In the genomic region with DNA sequence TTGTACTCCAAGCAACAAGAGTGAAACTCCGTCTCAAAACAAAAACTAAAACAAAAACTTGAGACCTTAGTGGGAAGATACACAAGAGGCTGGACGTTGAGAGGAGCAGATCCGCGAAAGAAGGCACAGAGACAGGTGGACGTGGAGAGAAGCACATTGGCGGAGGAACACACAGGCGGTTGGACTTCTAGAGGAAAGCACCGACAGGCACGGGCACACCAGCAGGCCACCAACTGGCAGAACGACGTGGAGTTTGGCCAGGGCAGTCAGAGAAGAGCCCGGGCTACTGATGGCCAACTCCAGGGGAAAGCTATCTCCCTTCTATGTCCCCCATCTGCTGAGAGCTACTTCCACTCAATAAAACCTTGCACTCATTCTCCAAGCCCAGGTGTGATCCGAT, we compare ENCODE assay signal across 25 cellular contexts.
"Had no signal": no experiment of that assay in that cellular context is flagged by ENCODE, and none has a peak within 500 bp of the region (broad histone marks: within the 10 kb centered on the region; RNA-seq: fewer than 3 reads in every experiment).

No MANE protein-coding gene starts in this region.

- H3K4me1 ChIP-seq: stomach, suprapubic skin, testis, thyroid gland, tibial artery, tibial nerve, transverse colon, upper lobe of left lung, upper lobe of right lung, uterus, vagina had no signal

- H3K27me3 ChIP-seq: stomach, suprapubic skin, testis, thyroid gland, tibial artery, tibial nerve, transverse colon, upper lobe of left lung, upper lobe of right lung, uterus, vagina had no signal

- H3K36me3 ChIP-seq: stomach, suprapubic skin, thoracic aorta, thyroid gland, tibial artery, tibial nerve, transverse colon, upper lobe of left lung, upper lobe of right lung, uterus, vagina had no signal

- FAIRE-seq: urothelium cell line had no signal

- H3K27ac ChIP-seq: stomach, suprapubic skin, testis, thoracic aorta, thyroid gland, tibial artery, tibial nerve, transverse colon, upper lobe of left lung, upper lobe of right lung, uterus, vagina had no signal

- H3K9me3 ChIP-seq: suprapubic skin, testis, thyroid gland, tibial artery, tibial nerve, upper lobe of left lung, uterus, vagina had no signal

- H3K4me3 ChIP-seq: stomach, suprapubic skin, testis, thoracic aorta, thyroid gland, tibial artery, tibial nerve, transverse colon, upper lobe of left lung, upper lobe of right lung, uterus, vagina had no signal

- DNase-seq: stimulated activated CD4-positive, alpha-beta T cell treated with anti-CD3 and anti-CD28 coated beads, Interleukin-2, amount 100 ng/mL, for 48 hours; stimulated activated CD4-positive, alpha-beta T cell treated with anti-CD3 and anti-CD28 coated beads, Interleukin-4, amount 100 ng/mL, for 1 hour; stimulated activated CD4-positive, alpha-beta T cell treated with anti-CD3 and anti-CD28 coated beads, Interleukin-4, amount 100 ng/mL, for 24 hours; stimulated activated CD4-positive, alpha-beta T cell treated with anti-CD3 and anti-CD28 coated beads, Interleukin-4, amount 100 ng/mL, for 4 hours; stimulated activated CD8-positive, alpha-beta memory T cell treated with anti-CD3 and anti-CD28 coated beads, Interleukin-4, amount 100 ng/mL, for 48 hours; stimulated activated naive B cell treated with anti-CD40 and anti-IgM and Interleukin-4, amounts not matched to agents 10 μg/mL and 1 μg/mL and 100 μg/mL, for 72 hours; stimulated activated naive CD4-positive, alpha-beta T cell; stimulated activated naive CD4-positive, alpha-beta T cell treated with Interleukin-2 at 50 U/mL for 16 hours; stimulated activated naive CD8-positive, alpha-beta T cell treated with anti-CD3 and anti-CD28 coated beads, Interleukin-15, amount 100 ng/mL, for 72 hours; stimulated activated naive CD8-positive, alpha-beta T cell treated with anti-CD3 and anti-CD28 coated beads, Interleukin-15, Interleukin-2, amounts not matched to agents 100 U/mL and 50 U/mL, for 24 hours; stomach; substantia nigra; testis; thyroid gland; tibial artery; transverse colon; trophoblast cell; upper lobe of left lung; upper lobe of right lung; uterus had no signal
